ENCODE assay signal across 36 cellular contexts in the genomic region with DNA sequence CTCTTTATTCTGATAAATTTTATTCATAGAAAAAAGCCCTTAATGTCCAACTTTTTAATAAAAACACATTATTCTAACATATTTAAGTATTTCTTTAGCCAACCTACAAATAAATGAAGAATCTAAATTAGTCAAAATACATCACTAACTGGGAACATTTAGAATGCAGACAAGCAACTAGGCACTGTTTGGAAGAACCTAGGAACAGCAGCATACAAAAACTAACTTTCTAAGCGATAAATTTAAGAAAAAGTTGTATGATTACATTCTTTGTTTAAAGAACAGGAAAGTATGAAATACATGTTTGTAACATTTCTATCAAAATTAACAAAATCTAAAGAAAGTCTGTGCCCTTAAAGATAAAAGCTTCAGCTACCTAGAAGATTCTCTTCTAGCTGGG. TPM values are rescaled to one million over a fixed set of nuclear protein-coding genes. Genes with fewer than 3 reads are reported as not detected.
"Had no signal": no experiment of that assay in that cellular context is flagged by ENCODE, and none has a peak within 500 bp of the region (broad histone marks: within the 10 kb centered on the region; RNA-seq: fewer than 3 reads in every experiment).

No MANE protein-coding gene starts in this region.

- H3K9me3 ChIP-seq: MG63 had no signal

- DNase-seq: Karpas-422, Kasumi-1, MG63, MM.1S, MV-4-11, NCI-H1048, NCI-H1092, NCI-H1092 treated with DMSO at 0.1 percent for 48 hours, NCI-H1105, NCI-H1105 treated with DMSO at 0.1 percent for 48 hours, NCI-H1417, NCI-H1417 treated with DMSO at 0.1 percent for 48 hours, NCI-H1436, NCI-H1436 treated with DMSO at 0.1 percent for 48 hours, NCI-H146, NCI-H1694, NCI-H1694 treated with DMSO at 0.1 percent for 48 hours, NCI-H187, NCI-H187 treated with DMSO at 0.1 percent for 48 hours, NCI-H1930, NCI-H2029, NCI-H2029 treated with DMSO at 0.1 percent for 48 hours, NCI-H2081, NCI-H2081 treated with DMSO at 0.1 percent for 48 hours, NCI-H2171, NCI-H2171 treated with DMSO at 0.1 percent for 48 hours, NCI-H2227 treated with DMSO at 0.1 percent for 48 hours, NCI-H226, NCI-H345, NCI-H446, NCI-H446 treated with DMSO at 0.1 percent for 48 hours, NCI-H510A, NCI-H510A treated with DMSO at 0.1 percent for 48 hours, NCI-H524 had no signal

- H3K27me3 ChIP-seq: MG63 had no signal

- H3K4me3 ChIP-seq: MG63 had no signal

RNA-seq across cellular contexts. Expression of a gene that starts 49.4 kb away (rescaled TPM):
- total RNA-seq: M059J, MCF 10A had no signal
